ENCODE assay signal across 9 cellular contexts in the genomic region with DNA sequence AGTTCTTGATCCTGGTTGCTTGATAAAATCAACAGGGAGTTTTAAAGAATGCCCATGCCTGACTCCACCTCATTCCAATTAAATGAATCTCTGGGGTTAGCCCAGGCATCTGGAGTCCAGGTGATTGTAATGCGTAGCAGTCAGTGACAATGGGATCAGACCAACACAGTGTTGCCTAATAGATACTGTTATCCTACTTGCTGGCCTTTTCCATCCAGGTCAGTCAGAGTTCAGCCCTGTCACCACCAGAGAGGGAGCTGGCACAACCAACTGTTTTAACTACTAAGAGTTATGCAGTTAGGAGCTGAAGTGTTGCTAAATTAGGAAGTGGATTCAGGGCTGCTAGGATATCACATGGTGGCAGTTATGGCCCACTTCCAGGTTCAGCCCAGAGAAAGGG.
A peak's percentile ranks its signal among the peaks of the same experiment; 100 is the strongest.
DNase-seq lines count a peak whose midpoint lies in the region; ATAC-seq lines count a peak whose summit lies in the region.
"Had no signal": no experiment of that assay in that cellular context is flagged by ENCODE, and none has a peak within 500 bp of the region (broad histone marks: within the 10 kb centered on the region; RNA-seq: fewer than 3 reads in every experiment).

No MANE protein-coding gene starts in this region.

- peak overlapping the region; percentile 90 for H3K27ac ChIP-seq in subcutaneous abdominal adipose tissue (ENCODE audit: low read depth, low read length)
- H3K27ac ChIP-seq: neutrophil had no signal

- H3K9me3 ChIP-seq in subcutaneous abdominal adipose tissue (ENCODE audit: control insufficient read depth in 5 of 5, low read length in 5 of 5) = no peaks in the 10 kb centered on the region
- H3K9me3 ChIP-seq: neutrophil had no signal

- ATAC-seq in left cardiac atrium (peak; percentile 87 to 93), GM18907 (IDR thresholded peaks at IDR 0.05; ENCODE audit: unreplicated experiment) (no peak), HG02973 (IDR thresholded peaks at IDR 0.05; ENCODE audit: unreplicated experiment) (no peak)

- no peak overlapping the region for H3K4me3 ChIP-seq in subcutaneous abdominal adipose tissue (ENCODE audit: low read depth in 1 of 5, low read length in 5 of 5)

- peaks cover 6 to 50% (median 41%) of the 10 kb centered on the region in 5 donors for H3K4me1 ChIP-seq in subcutaneous abdominal adipose tissue (ENCODE audit: control insufficient read depth in 5 of 5, insufficient read depth in 5 of 5, low read length in 5 of 5)

- DNase-seq in HT-29 (ENCODE audit: low spot score) (peak; percentile 62), SW480 (ENCODE audit: low spot score) (peak; percentile 29), left cardiac atrium (peak; percentile 72), NCI-H1436 treated with DMSO at 0.1 percent for 48 hours (lab: John Stamatoyannopoulos, UW) (no peak)
- DNase-seq in stimulated activated CD4-positive, alpha-beta T cell treated with anti-CD3 and anti-CD28 coated beads, Interleukin-1b, Interleukin-23, amount 100 ng/mL, for 48 hours = no peak

- peaks cover 29 to 45% (median 39%) of the 10 kb centered on the region in 5 donors for H3K36me3 ChIP-seq in subcutaneous abdominal adipose tissue (ENCODE audit: control insufficient read depth in 5 of 5, insufficient read depth in 5 of 5, low read length in 5 of 5)
- H3K36me3 ChIP-seq: neutrophil had no signal

- no peaks in the 10 kb centered on the region for H3K27me3 ChIP-seq in subcutaneous abdominal adipose tissue (ENCODE audit: control insufficient read depth in 5 of 5, insufficient read depth in 4 of 5, low read length in 5 of 5)
- H3K27me3 ChIP-seq: neutrophil had no signal

- intact Hi-C loops in left cardiac atrium (cut with DNase I) = no loop called here

- H3K9ac ChIP-seq in subcutaneous abdominal adipose tissue (ENCODE audit: low read length in 5 of 5) = peak overlapping the region in 2 of 5 donors; percentile 6 to 49

Comparison
In these comparisons a context has a peak if more than half of its experiments do, and no peak if none do; other contexts are left out.
1. DNase-seq: peak in HT-29 (single experiment), SW480 (single experiment) and left cardiac atrium (single experiment); none in NCI-H1436 treated with DMSO at 0.1 percent for 48 hours (single experiment) and stimulated activated CD4-positive, alpha-beta T cell treated with anti-CD3 and anti-CD28 coated beads, Interleukin-1b, Interleukin-23, amount 100 ng/mL, for 48 hours (single experiment).
2. ATAC-seq: peak in left cardiac atrium (2 of 2); none in GM18907 (single experiment) and HG02973 (single experiment).